In the genomic region with DNA sequence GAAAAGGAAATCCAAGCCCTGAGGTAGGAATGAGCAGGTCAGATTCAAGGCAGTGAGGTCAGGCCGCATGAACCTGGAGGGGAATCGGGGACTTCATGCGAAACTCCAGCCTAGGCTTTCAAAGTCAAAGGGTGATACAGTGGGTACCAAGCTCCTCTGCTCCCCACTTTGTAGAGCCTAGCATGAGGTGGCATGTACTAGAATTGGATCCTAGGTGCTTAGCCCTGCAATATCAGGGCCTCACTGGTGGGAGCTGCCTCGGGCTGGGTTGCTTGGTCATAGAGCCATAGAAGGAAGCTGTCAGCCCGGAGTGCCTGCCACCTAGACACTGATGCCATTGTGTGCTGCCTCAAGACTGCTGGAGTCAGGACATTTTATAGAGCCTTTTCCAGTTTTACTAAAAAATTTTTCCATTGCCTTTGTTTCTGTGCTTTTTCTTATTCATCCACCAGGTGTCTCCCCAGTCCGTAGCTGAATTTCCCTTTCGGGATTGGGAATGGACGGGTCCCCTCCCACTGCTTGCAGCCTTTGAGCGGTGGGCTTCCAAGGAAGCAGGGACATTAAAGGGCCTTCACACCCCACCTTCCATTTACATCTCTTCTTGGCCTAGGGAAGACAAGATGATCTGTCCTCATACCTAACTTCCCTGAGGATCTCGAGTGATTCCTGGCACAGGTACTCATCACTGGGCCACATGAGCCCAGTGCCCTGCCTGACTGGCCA, we compare ENCODE assay signal across 8 cellular contexts. TPM values are rescaled to one million over a fixed set of nuclear protein-coding genes. Genes with fewer than 3 reads are reported as not detected.
DNase-seq lines count a peak whose midpoint lies in the region; ATAC-seq and TF ChIP-seq lines count a peak whose summit lies in the region.

No MANE protein-coding gene starts in this region.

- DNase-seq in AG09319 (ENCODE audit: extremely low read depth, low read depth) (no peak), H7 (peak; percentile 81), astrocyte of the spinal cord (ENCODE audit: low read depth, low spot score) (peak; percentile 42), medulla oblongata (ENCODE audit: extremely low spot score) (peak; percentile 84), DMS79 treated with DMSO at 0.1 percent for 48 hours (lab: John Stamatoyannopoulos, UW) (no peak), HPDE6-E6E7 (ENCODE audit: extremely low spot score) (no peak)

- no peak for ATAC-seq in GM18511 (IDR thresholded peaks at IDR 0.05; ENCODE audit: unreplicated experiment)
- ATAC-seq in HG02623 (IDR thresholded peaks at IDR 0.05; ENCODE audit: unreplicated experiment), result no peak

- TF ChIP-seq CTCF in AG09319 (IDR thresholded peaks at IDR 0.05; ENCODE audit: low read depth, low read length) (peak; percentile 73), astrocyte of the spinal cord (IDR thresholded peaks at IDR 0.05; ENCODE audit: low read depth, low read length) (peak; percentile 71)

- no peaks in the 10 kb centered on the region for H3K27me3 ChIP-seq in H7 (ENCODE audit: control insufficient read depth, insufficient read depth, low read length)

- in situ Hi-C loops in astrocyte of the spinal cord (cut with HindIII; ENCODE audit: low sequenced_read_pairs), result no loop called here

- peaks cover 33% of the 10 kb centered on the region for H3K36me3 ChIP-seq in H7 (replicated peaks; ENCODE audit: control insufficient read depth, insufficient read depth, low read length)

- H3K4me3 ChIP-seq in H7 (ENCODE audit: insufficient read depth, low read depth, low read length) (no peak overlapping the region), astrocyte of the spinal cord (ENCODE audit: low read depth, low read length) (no peak overlapping the region)

RNA-seq across cellular contexts. Expression of gene LZTS2, which starts 5.5 kb away (rescaled TPM):
- total RNA-seq in H7 (2014; rRNA removed; shearing (Covaris generic)), result 107 and 108 TPM in 2 replicates

RNA-seq across cellular contexts. Expression of gene TWNK, which starts 6.8 kb away (rescaled TPM):
- total RNA-seq in H7 (2014; rRNA removed; shearing (Covaris generic)), result 16.0 and 19.2 TPM in 2 replicates

RNA-seq across cellular contexts. Expression of gene MRPL43, which starts 6.8 kb away (rescaled TPM):
- 106 and 107 TPM in 2 replicates for total RNA-seq in H7 (2014; rRNA removed; shearing (Covaris generic))

RNA-seq across cellular contexts. Expression of gene SEMA4G, which starts 24.8 kb away (rescaled TPM):
- total RNA-seq in H7 (2014; rRNA removed; shearing (Covaris generic)), result 3.4 and 8.2 TPM in 2 replicates

RNA-seq across cellular contexts. Expression of gene PDZD7, which starts 36.8 kb away (rescaled TPM):
- total RNA-seq in H7 (2014; rRNA removed; shearing (Covaris generic)), result 2.3 and 5.1 TPM in 2 replicates

Comparison
In these comparisons a context has a peak if more than half of its experiments do, and no peak if none do; other contexts are left out.
1. DNase-seq: peak in H7 (single experiment), astrocyte of the spinal cord (single experiment) and medulla oblongata (single experiment); none in AG09319 (single experiment), DMS79 treated with DMSO at 0.1 percent for 48 hours (single experiment) and HPDE6-E6E7 (single experiment).